34 cellular contexts compared by ENCODE assay signal in the genomic region with DNA sequence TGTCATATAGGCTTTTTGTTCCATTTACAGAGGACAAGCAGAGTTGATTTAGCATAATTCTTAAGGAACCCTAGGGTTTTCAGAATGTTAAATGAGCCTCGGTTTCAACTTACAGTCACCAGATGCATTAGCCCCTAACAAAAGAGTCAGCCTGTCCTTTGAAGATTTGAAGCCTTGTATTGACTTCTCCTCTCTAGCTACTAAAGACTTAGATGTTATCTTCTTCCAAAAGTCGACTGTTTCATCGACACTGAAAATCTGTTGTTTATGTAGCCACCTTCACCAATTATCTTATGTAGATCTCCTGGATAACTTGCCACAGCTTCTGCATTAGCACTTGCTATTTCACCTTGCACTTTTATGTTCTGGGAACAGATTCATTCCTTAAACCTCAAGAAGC. TPM values are rescaled to one million over a fixed set of nuclear protein-coding genes. Genes with fewer than 3 reads are reported as not detected.
"Had no signal": no experiment of that assay in that cellular context is flagged by ENCODE, and none has a peak within 500 bp of the region (broad histone marks: within the 10 kb centered on the region; RNA-seq: fewer than 3 reads in every experiment).

No MANE protein-coding gene starts in this region.

- H3K27me3 ChIP-seq: adrenal gland, body of pancreas, brain microvascular endothelial cell, breast epithelium, colonic mucosa had no signal

- ATAC-seq: activated CD8-positive, alpha-beta T cell treated with anti-CD3 and anti-CD28 coated beads for 36 hours; activated naive CD4-positive, alpha-beta T cell treated with anti-CD3 and anti-CD28 coated beads, Interleukin-2, amount 50 U/mL, for 72 hours; activated T-cell treated with anti-CD3 and anti-CD28 coated beads, Interleukin-2, amount 50 U/mL, for 4 hours; activated T-cell treated with anti-CD3 and anti-CD28 coated beads, Interleukin-2, amount 50 U/mL, for 72 hours; activated T-helper 17 cell treated with anti-CD3 and anti-CD28 coated beads, Interleukin-2, amount 50 U/mL, for 72 hours; body of pancreas had no signal

- DNase-seq: activated B cell treated with CpG ODN at 0.5 μM for 24 hours; activated CD4-positive, alpha-beta memory T cell treated with anti-CD3 and anti-CD28 coated beads for 36 hours; activated CD4-positive, alpha-beta T cell treated with anti-CD3 and anti-CD28 coated beads for 4 hours; activated CD4-positive, alpha-beta T cell treated with anti-CD3 and anti-CD28 coated beads, Interleukin-2, amount 10 ng/mL, durations not matched to agents 24 days and 14 days; activated CD4-positive, alpha-beta T cell treated with anti-CD3 and anti-CD28 coated beads, Interleukin-2, amount 50 U/mL, for 1 hour; activated CD4-positive, alpha-beta T cell treated with anti-CD3 and anti-CD28 coated beads, Interleukin-2, amount 50 U/mL, for 4 hours; activated CD4-positive, CD25-positive, alpha-beta regulatory T cell treated with anti-CD3 and anti-CD28 coated beads, Interleukin-2, amount 50 U/mL, for 72 hours; activated CD8-positive, alpha-beta memory T cell treated with anti-CD3 and anti-CD28 coated beads, Interleukin-2, amount 50 U/mL, for 4 hours; activated CD8-positive, alpha-beta T cell treated with anti-CD3 and anti-CD28 coated beads for 36 hours; activated effector memory CD4-positive, alpha-beta T cell treated with anti-CD3 and anti-CD28 coated beads, Interleukin-2, amount 50 U/mL, for 16 hours; activated gamma-delta T cell treated with Interleukin-2 at 50 U/mL for 16 hours; activated naive CD4-positive, alpha-beta T cell; activated naive CD4-positive, alpha-beta T cell treated with anti-CD3 and anti-CD28 coated beads for 36 hours; activated naive CD4-positive, alpha-beta T cell treated with anti-CD3 and anti-CD28 coated beads, Interleukin-2, amount 50 U/mL, for 16 hours; activated naive CD8-positive, alpha-beta T cell treated with anti-CD3 and anti-CD28 coated beads for 36 hours; activated T-cell treated with anti-CD3 and anti-CD28 coated beads for 4 hours; activated T-cell treated with anti-CD3 and anti-CD28 coated beads, Interleukin-2, amount 50 U/mL, for 1 hour; activated T-cell treated with anti-CD3 and anti-CD28 coated beads, Interleukin-2, amount 50 U/mL, for 4 hours; activated T-cell treated with anti-CD3 and anti-CD28 coated beads, Interleukin-2, amount 50 U/mL, for 72 hours; adrenal gland; amniotic stem cell; aorta; body of pancreas; brain microvascular endothelial cell; cerebellar nuclear complex; colonic mucosa; T-helper 2 cell; T-helper 9 cell had no signal

- H3K36me3 ChIP-seq: adrenal gland, brain microvascular endothelial cell, breast epithelium, colonic mucosa had no signal

- H3K9me3 ChIP-seq: adrenal gland, body of pancreas had no signal

- H3K4me3 ChIP-seq: adrenal gland, body of pancreas, breast epithelium, colonic mucosa had no signal

- H3K27ac ChIP-seq: adrenal gland, body of pancreas, brain microvascular endothelial cell, breast epithelium, colonic mucosa, VCaP had no signal

- H3K4me1 ChIP-seq: adrenal gland, body of pancreas, breast epithelium, colonic mucosa had no signal

RNA-seq across cellular contexts. Expression of gene SOX11, which starts 31.6 kb away (rescaled TPM):
- total RNA-seq: activated B cell treated with CpG ODN at 0.5 μM for 24 hours; activated CD4-positive, alpha-beta memory T cell treated with anti-CD3 and anti-CD28 coated beads for 36 hours; activated CD4-positive, alpha-beta T cell treated with anti-CD3 and anti-CD28 coated beads, Interleukin-2, amount 10 ng/mL, durations not matched to agents 24 days and 14 days; activated CD8-positive, alpha-beta memory T cell treated with anti-CD3 and anti-CD28 coated beads for 36 hours; activated CD8-positive, alpha-beta T cell treated with anti-CD3 and anti-CD28 coated beads for 36 hours; activated naive CD4-positive, alpha-beta T cell treated with anti-CD3 and anti-CD28 coated beads for 36 hours; activated naive CD4-positive, alpha-beta T cell treated with anti-CD3 and anti-CD28 coated beads, Interleukin-2, amount 50 U/mL, for 72 hours; activated naive CD8-positive, alpha-beta T cell treated with anti-CD3 and anti-CD28 coated beads for 36 hours; activated T-cell treated with anti-CD3 and anti-CD28 coated beads, Interleukin-2, amount 50 U/mL, for 72 hours; activated T-helper 1 cell treated with anti-CD3 and anti-CD28 coated beads, Interleukin-12 subunit alpha, Interleukin-12 subunit beta, Interleukin-2, Interleukin-4 antibody, amounts not matched to agents 30 ng/mL and 10 ng/mL and 1 ng/mL, durations not matched to agents 14 hours and 24 hours and 36 hours; activated T-helper 17 cell treated with anti-CD3 and anti-CD28 coated beads, Interleukin-2, amount 50 U/mL, for 72 hours had no signal
- polyA plus RNA-seq: adrenal gland, aorta had no signal
